15 cellular contexts compared by ENCODE assay signal in the genomic region with DNA sequence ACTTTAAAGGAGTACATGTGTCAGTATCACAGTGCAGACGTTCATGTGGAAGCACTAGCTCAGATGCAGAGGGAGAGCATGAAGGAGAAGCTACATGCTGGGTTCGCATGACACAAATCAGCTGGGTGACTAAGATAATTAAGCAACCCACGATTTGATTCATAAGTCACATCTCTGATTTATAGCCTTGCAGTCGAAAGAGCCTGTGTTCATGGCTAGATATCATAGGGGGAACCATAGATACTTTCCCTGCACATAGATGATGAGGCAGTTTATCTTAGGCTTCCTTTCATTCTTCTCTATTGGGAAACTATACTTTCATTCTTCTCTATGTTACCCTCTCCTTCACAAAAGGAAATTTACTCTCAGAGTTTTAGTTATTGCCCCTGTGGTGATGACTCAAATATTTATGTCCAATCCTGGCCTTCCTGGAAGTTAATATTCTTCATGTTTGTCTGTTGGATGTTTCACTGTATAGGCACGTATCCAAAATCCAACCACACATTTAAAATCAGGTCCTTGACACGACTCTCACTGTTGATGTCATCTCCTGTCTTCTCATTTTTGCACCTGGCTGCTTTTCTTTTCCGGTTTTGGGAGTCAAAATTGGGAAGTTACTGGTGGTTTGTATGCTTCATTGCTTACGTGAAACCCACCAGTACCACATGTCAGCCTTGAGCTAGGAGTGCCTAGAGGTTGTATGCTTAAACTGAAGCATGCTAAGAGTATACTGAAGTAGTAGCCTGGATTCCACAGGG. TPM values are rescaled to one million over a fixed set of nuclear protein-coding genes. Genes with fewer than 3 reads are reported as not detected.
DNase-seq lines count a peak whose midpoint lies in the region; ATAC-seq, FAIRE-seq and TF ChIP-seq lines count a peak whose summit lies in the region.
"Had no signal": no experiment of that assay in that cellular context is flagged by ENCODE, and none has a peak within 500 bp of the region (broad histone marks: within the 10 kb centered on the region; RNA-seq: fewer than 3 reads in every experiment).

No MANE protein-coding gene starts in this region.

- no peaks in the 10 kb centered on the region for H3K79me2 ChIP-seq in OCI-LY3 (ENCODE audit: low read length)

- no peak overlapping the region for H3K4me3 Mint-ChIP-seq in activated T-helper 2 cell treated with anti-CD3 and anti-CD28 coated beads, Interferon-gamma antibody, Interleukin-2, Interleukin-4, amounts not matched to agents 10 μg/mL and 5 μg/mL and 100 μg/mL, durations not matched to agents 14 hours and 24 hours and 36 hours (ENCODE audit: low read depth)
- H3K4me3 Mint-ChIP-seq: activated CD8-positive, alpha-beta T cell treated with anti-CD3 and anti-CD28 coated beads, Interleukin-2, amount 10 ng/mL, durations not matched to agents 7 days and 5 days; activated naive CD8-positive, alpha-beta T cell treated with anti-CD3 and anti-CD28 coated beads, Interleukin-2, amount 50 U/mL, for 24 hours; T-helper 17 cell had no signal

- no peak overlapping the region for H3K27ac ChIP-seq in OCI-LY3 (ENCODE audit: low read length)
- H3K27ac ChIP-seq: vagina had no signal

- H4K20me1 ChIP-seq in OCI-LY3 (ENCODE audit: insufficient read depth, low read length) = no peaks in the 10 kb centered on the region

- no peak overlapping the region for H3K9ac ChIP-seq in OCI-LY3 (ENCODE audit: low read length)

- no peaks in the 10 kb centered on the region for H3K36me3 Mint-ChIP-seq in activated T-helper 2 cell treated with anti-CD3 and anti-CD28 coated beads, Interferon-gamma antibody, Interleukin-2, Interleukin-4, amounts not matched to agents 10 μg/mL and 5 μg/mL and 100 μg/mL, durations not matched to agents 14 hours and 24 hours and 36 hours (ENCODE audit: low read depth)

- H3K36me3 ChIP-seq in OCI-LY3 (replicated peaks; ENCODE audit: low read depth, low read length) = no peaks in the 10 kb centered on the region
- H3K36me3 ChIP-seq: vagina had no signal

- H3K27me3 ChIP-seq in OCI-LY3 (ENCODE audit: low read depth, low read length) = peaks cover 2% of the 10 kb centered on the region; the same call in 1 of the 2 replicates
- H3K27me3 ChIP-seq: vagina had no signal

- H3K4me1 Mint-ChIP-seq in activated T-helper 2 cell treated with anti-CD3 and anti-CD28 coated beads, Interferon-gamma antibody, Interleukin-2, Interleukin-4, amounts not matched to agents 10 μg/mL and 5 μg/mL and 100 μg/mL, durations not matched to agents 14 hours and 24 hours and 36 hours (ENCODE audit: low read depth) = no peaks in the 10 kb centered on the region
- H3K4me1 Mint-ChIP-seq: activated naive CD8-positive, alpha-beta T cell treated with anti-CD3 and anti-CD28 coated beads, Interleukin-2, amount 50 U/mL, for 24 hours; T-helper 17 cell had no signal

- no peak overlapping the region for H3K27ac Mint-ChIP-seq in activated T-helper 2 cell treated with anti-CD3 and anti-CD28 coated beads, Interferon-gamma antibody, Interleukin-2, Interleukin-4, amounts not matched to agents 10 μg/mL and 5 μg/mL and 100 μg/mL, durations not matched to agents 14 hours and 24 hours and 36 hours
- H3K27ac Mint-ChIP-seq: activated CD8-positive, alpha-beta T cell treated with anti-CD3 and anti-CD28 coated beads, Interleukin-2, amount 10 ng/mL, durations not matched to agents 7 days and 5 days; activated naive CD8-positive, alpha-beta T cell treated with anti-CD3 and anti-CD28 coated beads, Interleukin-2, amount 50 U/mL, for 24 hours; T-helper 17 cell had no signal

- no peak overlapping the region for H2AFZ ChIP-seq in OCI-LY3 (ENCODE audit: low read depth, low read length)

- peak overlapping the region; percentile 54 for H3K4me2 ChIP-seq in OCI-LY3 (ENCODE audit: low read length)

- H3K27me3 Mint-ChIP-seq in activated T-helper 2 cell treated with anti-CD3 and anti-CD28 coated beads, Interferon-gamma antibody, Interleukin-2, Interleukin-4, amounts not matched to agents 10 μg/mL and 5 μg/mL and 100 μg/mL, durations not matched to agents 14 hours and 24 hours and 36 hours (ENCODE audit: low read depth) = no peaks in the 10 kb centered on the region
- H3K27me3 Mint-ChIP-seq: activated naive CD8-positive, alpha-beta T cell treated with anti-CD3 and anti-CD28 coated beads, Interleukin-2, amount 50 U/mL, for 24 hours; T-helper 17 cell had no signal

- H3K4me3 ChIP-seq in OCI-LY3 (ENCODE audit: low read length) = peak overlapping the region; percentile 23; the same call in 1 of the 2 replicates
- H3K4me3 ChIP-seq: skin epidermis, vagina had no signal

- ATAC-seq in GM18868 (IDR thresholded peaks at IDR 0.05; ENCODE audit: unreplicated experiment) = peak; percentile 58
- ATAC-seq: activated CD8-positive, alpha-beta T cell treated with anti-CD3 and anti-CD28 coated beads, Interleukin-2, amount 10 ng/mL, durations not matched to agents 7 days and 5 days; activated naive CD8-positive, alpha-beta T cell treated with anti-CD3 and anti-CD28 coated beads, Interleukin-2, amount 50 U/mL, for 24 hours; T-helper 17 cell had no signal

- H3K9me3 Mint-ChIP-seq in activated T-helper 2 cell treated with anti-CD3 and anti-CD28 coated beads, Interferon-gamma antibody, Interleukin-2, Interleukin-4, amounts not matched to agents 10 μg/mL and 5 μg/mL and 100 μg/mL, durations not matched to agents 14 hours and 24 hours and 36 hours = peaks cover 2% of the 10 kb centered on the region

- DNase-seq in fibroblast of gingiva (ENCODE audit: low read depth) = peak; percentile 20
- DNase-seq in urothelium cell line (ENCODE audit: low spot score) = peak; percentile 4
- no peak for DNase-seq in activated CD8-positive, alpha-beta memory T cell treated with anti-CD3 and anti-CD28 coated beads, Interleukin-2, amount 50 U/mL, for 48 hours
- no peak for DNase-seq in activated T-helper 2 cell treated with anti-CD3 and anti-CD28 coated beads, Interferon-gamma antibody, Interleukin-2, Interleukin-4, amounts not matched to agents 10 μg/mL and 5 μg/mL and 100 μg/mL, durations not matched to agents 14 hours and 24 hours and 36 hours (ENCODE audit: low spot score)
- DNase-seq in NCI-H2171 treated with DMSO at 0.1 percent for 48 hours (lab: John Stamatoyannopoulos, UW) = no peak
- DNase-seq: activated CD8-positive, alpha-beta T cell treated with anti-CD3 and anti-CD28 coated beads, Interleukin-2, amount 10 ng/mL, durations not matched to agents 7 days and 5 days; activated naive CD8-positive, alpha-beta T cell treated with anti-CD3 and anti-CD28 coated beads, Interleukin-2, amount 50 U/mL, for 24 hours; NCI-H1092; NCI-H748 treated with DMSO at 0.1 percent for 48 hours; T-helper 17 cell had no signal

- no peak for TF ChIP-seq CTCF in OCI-LY3 (IDR thresholded peaks at IDR 0.05; ENCODE audit: low read depth, low read length)

- H3K4me1 ChIP-seq in OCI-LY3 (ENCODE audit: low read length) = peaks cover 17% of the 10 kb centered on the region

- no peak for FAIRE-seq in urothelium cell line (lab: Jason Lieb, UNC)
- FAIRE-seq: endometrium had no signal

- intact Hi-C loops in activated T-helper 2 cell treated with anti-CD3 and anti-CD28 coated beads, Interferon-gamma antibody, Interleukin-2, Interleukin-4, amounts not matched to agents 10 μg/mL and 5 μg/mL and 100 μg/mL, durations not matched to agents 14 hours and 24 hours and 36 hours (cut with micrococcal nuclease) = no loop called here

- H3K9me3 ChIP-seq in OCI-LY3 (ENCODE audit: insufficient read depth, low read length) = no peaks in the 10 kb centered on the region
- H3K9me3 ChIP-seq: vagina had no signal

RNA-seq across cellular contexts. Expression of a gene that starts 56.3 kb away (rescaled TPM):
- not detected in 2 replicates for total RNA-seq in activated T-helper 2 cell treated with anti-CD3 and anti-CD28 coated beads, Interferon-gamma antibody, Interleukin-2, Interleukin-4, amounts not matched to agents 10 μg/mL and 5 μg/mL and 100 μg/mL, durations not matched to agents 14 hours and 24 hours and 36 hours
- total RNA-seq: activated CD8-positive, alpha-beta T cell treated with anti-CD3 and anti-CD28 coated beads, Interleukin-2, amount 10 ng/mL, durations not matched to agents 7 days and 5 days; T-helper 17 cell; vagina had no signal

Comparison
In these comparisons a context has a peak if more than half of its experiments do, and no peak if none do; other contexts are left out.
1. DNase-seq: peak in fibroblast of gingiva (single experiment) and urothelium cell line (single experiment); none in activated CD8-positive, alpha-beta memory T cell treated with anti-CD3 and anti-CD28 coated beads, Interleukin-2, amount 50 U/mL, for 48 hours (single experiment), activated T-helper 2 cell treated with anti-CD3 and anti-CD28 coated beads, Interferon-gamma antibody, Interleukin-2, Interleukin-4, amounts not matched to agents 10 μg/mL and 5 μg/mL and 100 μg/mL, durations not matched to agents 14 hours and 24 hours and 36 hours (single experiment) and NCI-H2171 treated with DMSO at 0.1 percent for 48 hours (single experiment).